ENCODE assay signal across 8 cellular contexts in genomic region chr12:120194226-120194533, GRCh38. TPM values are rescaled to one million over a fixed set of nuclear protein-coding genes. Genes with fewer than 3 reads are reported as not detected.
DNase-seq lines count a peak whose midpoint lies in the region; ATAC-seq and TF ChIP-seq lines count a peak whose summit lies in the region.

No MANE protein-coding gene starts in this region.

- no peak for ATAC-seq in GM19035 (IDR thresholded peaks at IDR 0.05; ENCODE audit: unreplicated experiment)

- H3K4me3 ChIP-seq in NT2/D1 (ENCODE audit: insufficient read length, low read depth) (peak overlapping the region; percentile 95), ovary (peak overlapping the region; percentile 85)

- peak; percentile 50 for DNase-seq in NCI-H2227 treated with DMSO at 0.1 percent for 48 hours (lab: John Stamatoyannopoulos, UW)
- DNase-seq in NCI-H2227 (lab: John Stamatoyannopoulos, UW; ENCODE audit: unreplicated experiment) = no peak
- no peak for DNase-seq in NT2/D1 (ENCODE audit: low read depth, low spot score)
- no peak for DNase-seq in epithelial cell of prostate (ENCODE audit: low read depth, low spot score)
- DNase-seq in ovary = no peak
- DNase-seq in NCI-H2107 treated with DMSO at 0.1 percent for 48 hours (lab: John Stamatoyannopoulos, UW; ENCODE audit: unreplicated experiment) = no peak
- DNase-seq in HK-2 (ENCODE audit: unreplicated experiment) = no peak

- TF ChIP-seq EP300 in ovary (IDR thresholded peaks at IDR 0.05) = no peak

- WGBS in ovary, 3 donors = 0 to 1% (median 0%) methylated on average over 15 to 18 of the region's 18 CpGs

- intact Hi-C loops in ovary (cut with DNase I) = no loop called here

- no peaks in the 10 kb centered on the region for H3K9me3 ChIP-seq in NT2/D1 (ENCODE audit: insufficient read depth, low read length)
- H3K9me3 ChIP-seq in ovary = no peaks in the 10 kb centered on the region

- TF ChIP-seq CTCF in ovary (IDR thresholded peaks at IDR 0.05) = no peak

- peak overlapping the region; percentile 94 for H3K27ac ChIP-seq in epithelial cell of prostate
- H3K27ac ChIP-seq in ovary = peak overlapping the region in 1 of 2 donors; percentile 81

- peaks cover 64% of the 10 kb centered on the region for H3K36me3 ChIP-seq in NT2/D1 (ENCODE audit: insufficient read depth, insufficient read length, low read length)
- H3K36me3 ChIP-seq in ovary = no peaks in the 10 kb centered on the region

- H3K4me1 ChIP-seq in NT2/D1 (ENCODE audit: insufficient read depth, insufficient read length) (peaks cover 13% of the 10 kb centered on the region), ovary (ENCODE audit: insufficient read depth) (peaks cover 11% of the 10 kb centered on the region)

- no peaks in the 10 kb centered on the region for H3K27me3 ChIP-seq in NT2/D1 (ENCODE audit: insufficient read depth, insufficient read length)
- no peaks in the 10 kb centered on the region for H3K27me3 ChIP-seq in ovary

- H3K9ac ChIP-seq in NT2/D1 (ENCODE audit: insufficient read length, low read depth) = peak overlapping the region; percentile 100

- TF ChIP-seq POLR2A in ovary (IDR thresholded peaks at IDR 0.05) = no peak

RNA-seq across cellular contexts. Expression of gene GCN1, which starts 0.3 kb away (rescaled TPM):
- total RNA-seq in ovary = 10 to 100 TPM; 34.6 to 86.2 (median 69.8) TPM
- polyA plus RNA-seq in ovary = 10 to 100 TPM; 22.6 to 25.6 TPM

RNA-seq across cellular contexts. Expression of gene RPLP0, which starts 6.7 kb away (rescaled TPM):
- 1,000 to 10,000 TPM; 2,634 to 4,152 (median 2,941) TPM for total RNA-seq in ovary
- polyA plus RNA-seq in ovary = 1,000 to 10,000 TPM; 2,860 to 5,035 TPM
